Comparison of ENCODE assay signal across 25 cellular contexts in the genomic region with DNA sequence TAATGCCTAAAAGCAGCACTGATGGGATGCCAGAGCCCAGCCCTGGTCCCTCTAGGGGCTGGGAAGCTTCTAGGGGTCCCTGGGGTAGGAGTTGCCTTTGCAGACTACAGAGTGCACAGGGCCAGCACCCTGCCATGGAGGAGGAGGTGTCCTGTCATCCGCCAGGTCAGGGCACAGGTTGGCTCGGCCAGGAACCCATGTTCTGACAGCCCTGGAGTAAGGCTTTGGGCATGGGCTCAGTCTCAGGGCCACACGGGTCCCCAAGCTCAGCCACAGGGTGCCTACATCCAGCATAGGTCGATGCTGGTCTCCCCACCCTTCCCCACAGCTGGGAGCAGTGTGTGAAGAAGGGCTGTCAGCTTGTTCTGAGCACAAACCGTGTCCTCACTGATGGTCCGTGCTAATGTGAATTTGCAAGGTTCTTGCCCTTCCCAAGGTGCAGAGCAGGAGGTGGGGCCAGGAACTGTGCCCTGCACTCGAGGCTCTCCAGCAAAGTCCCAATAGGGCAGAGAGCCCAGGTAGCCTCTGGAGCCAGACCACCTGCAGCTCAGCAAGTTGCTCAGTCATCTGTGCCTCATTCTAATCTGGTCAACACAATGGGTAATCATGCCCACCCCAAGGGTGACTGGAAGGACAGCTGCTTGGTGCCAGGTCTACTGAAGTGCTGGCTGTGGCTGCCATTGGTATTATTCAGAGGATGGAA.
DNase-seq lines count a peak whose midpoint lies in the region; ATAC-seq and TF ChIP-seq lines count a peak whose summit lies in the region.
"Had no signal": no experiment of that assay in that cellular context is flagged by ENCODE, and none has a peak within 500 bp of the region (broad histone marks: within the 10 kb centered on the region; RNA-seq: fewer than 3 reads in every experiment).

No MANE protein-coding gene starts in this region.

- H3K9me3 ChIP-seq in right cardiac atrium (ENCODE audit: control insufficient read depth, low read length): no peaks in the 10 kb centered on the region
- H3K9me3 ChIP-seq in mucosa of descending colon: no peaks in the 10 kb centered on the region
- H3K9me3 ChIP-seq in aorta (ENCODE audit: control insufficient read depth, low read length): no peaks in the 10 kb centered on the region
- H3K9me3 ChIP-seq: BLaER1 treated with 17β-estradiol and CSF1 and Interleukin-3, amounts not matched to agents 10 nM and 100 nM; breast epithelium; Caco-2; esophagus muscularis mucosa; MG63; SK-N-SH had no signal

- no peaks in the 10 kb centered on the region for H3K36me3 Mint-ChIP-seq in chondrocyte (ENCODE audit: low read depth)
- H3K36me3 Mint-ChIP-seq: naive thymus-derived CD4-positive, alpha-beta T cell had no signal

- no peak overlapping the region for H3K4me3 ChIP-seq in right cardiac atrium (ENCODE audit: low read length)
- H3K4me3 ChIP-seq in mucosa of descending colon: no peak overlapping the region
- no peak overlapping the region for H3K4me3 ChIP-seq in aorta (ENCODE audit: low read length in 2 of 2)
- H3K4me3 ChIP-seq: BLaER1 treated with 17β-estradiol and CSF1 and Interleukin-3, amounts not matched to agents 10 nM and 100 nM; breast epithelium; esophagus muscularis mucosa; MG63 had no signal

- no peak overlapping the region for H3K27ac Mint-ChIP-seq in chondrocyte (ENCODE audit: unreplicated experiment)
- H3K27ac Mint-ChIP-seq: activated CD8-positive, alpha-beta T cell treated with anti-CD3 and anti-CD28 coated beads for 36 hours; naive thymus-derived CD4-positive, alpha-beta T cell; stimulated activated effector memory CD8-positive, alpha-beta T cell treated with anti-CD3 and anti-CD28 coated beads, Interleukin-12 subunit alpha, Interleukin-12 subunit beta, amount 100 ng/mL, for 72 hours; T-helper 1 cell treated with Interleukin-12 subunit alpha and Interleukin-12 subunit beta and Interleukin-4 antibody, amounts not matched to agents 30 μg/mL and 1 μg/mL, for 36 hours had no signal

- no peaks in the 10 kb centered on the region for H3K4me1 ChIP-seq in right cardiac atrium (ENCODE audit: control insufficient read depth, insufficient read depth, low read length)
- H3K4me1 ChIP-seq in mucosa of descending colon (ENCODE audit: low read depth): peaks cover 4% of the 10 kb centered on the region
- no peaks in the 10 kb centered on the region for H3K4me1 ChIP-seq in aorta (ENCODE audit: control insufficient read depth in 1 of 2, insufficient read depth in 2 of 2, low read length in 2 of 2)
- H3K4me1 ChIP-seq: breast epithelium had no signal

- ATAC-seq in right cardiac atrium: no peak
- ATAC-seq in left cardiac atrium: no peak
- ATAC-seq in mucosa of descending colon: no peak
- ATAC-seq in aorta (ENCODE audit: low FRiP score): no peak
- no peak for ATAC-seq in GM19395 (IDR thresholded peaks at IDR 0.05; ENCODE audit: unreplicated experiment)
- ATAC-seq: activated CD8-positive, alpha-beta T cell treated with anti-CD3 and anti-CD28 coated beads for 36 hours; naive thymus-derived CD4-positive, alpha-beta T cell; stimulated activated effector memory CD8-positive, alpha-beta T cell treated with anti-CD3 and anti-CD28 coated beads, Interleukin-12 subunit alpha, Interleukin-12 subunit beta, amount 100 ng/mL, for 72 hours had no signal

- peaks cover 22% of the 10 kb centered on the region for H3K4me1 Mint-ChIP-seq in chondrocyte (ENCODE audit: low read depth)

- H3K36me3 ChIP-seq in mucosa of descending colon (ENCODE audit: low read depth) (no peaks in the 10 kb centered on the region), aorta (ENCODE audit: control insufficient read depth in 1 of 2, insufficient read depth in 2 of 2, low read length in 1 of 2) (no peaks in the 10 kb centered on the region)
- H3K36me3 ChIP-seq: BLaER1 treated with 17β-estradiol and CSF1 and Interleukin-3, amounts not matched to agents 10 nM and 100 nM; breast epithelium; esophagus muscularis mucosa; MG63 had no signal

- no peaks in the 10 kb centered on the region for H3K27me3 Mint-ChIP-seq in chondrocyte (ENCODE audit: low read depth)
- H3K27me3 Mint-ChIP-seq: activated CD8-positive, alpha-beta T cell treated with anti-CD3 and anti-CD28 coated beads for 36 hours; naive thymus-derived CD4-positive, alpha-beta T cell had no signal

- intact Hi-C loops in right cardiac atrium (cut with DNase I): no loop called here
- intact Hi-C loops in left cardiac atrium (cut with DNase I): no loop called here
- intact Hi-C loops in mucosa of descending colon (cut with DNase I, micrococcal nuclease): no loop called here
- intact Hi-C loops in aorta (cut with DNase I): no loop called here

- no peak overlapping the region for H3K27ac ChIP-seq in right cardiac atrium (ENCODE audit: low read length)
- no peak overlapping the region for H3K27ac ChIP-seq in aorta (ENCODE audit: low read depth in 1 of 2, low read length in 2 of 2)
- H3K27ac ChIP-seq: BLaER1 treated with 17β-estradiol and CSF1 and Interleukin-3, amounts not matched to agents 10 nM and 100 nM; breast epithelium; esophagus muscularis mucosa had no signal

- no peaks in the 10 kb centered on the region for H3K9me3 Mint-ChIP-seq in chondrocyte (ENCODE audit: low read depth)
- H3K9me3 Mint-ChIP-seq: activated CD8-positive, alpha-beta T cell treated with anti-CD3 and anti-CD28 coated beads for 36 hours; naive thymus-derived CD4-positive, alpha-beta T cell; stimulated activated effector memory CD8-positive, alpha-beta T cell treated with anti-CD3 and anti-CD28 coated beads, Interleukin-12 subunit alpha, Interleukin-12 subunit beta, amount 100 ng/mL, for 72 hours; T-helper 1 cell treated with Interleukin-12 subunit alpha and Interleukin-12 subunit beta and Interleukin-4 antibody, amounts not matched to agents 30 μg/mL and 1 μg/mL, for 36 hours had no signal

- H3K27me3 ChIP-seq in right cardiac atrium (ENCODE audit: control insufficient read depth, insufficient read depth) (no peaks in the 10 kb centered on the region), aorta (ENCODE audit: control insufficient read depth in 1 of 2, insufficient read depth in 2 of 2, low read length in 1 of 2) (no peaks in the 10 kb centered on the region)
- H3K27me3 ChIP-seq: BLaER1 treated with 17β-estradiol and CSF1 and Interleukin-3, amounts not matched to agents 10 nM and 100 nM; breast epithelium; esophagus muscularis mucosa; MG63 had no signal

- DNase-seq in right cardiac atrium: peak in 2 of 3 donors; percentile 26 to 43
- DNase-seq in left cardiac atrium: no peak
- DNase-seq in chondrocyte (ENCODE audit: low spot score): peak; percentile 92
- DNase-seq in mucosa of descending colon: peak in 2 of 3 donors; percentile 11 to 39
- DNase-seq in aorta: peak; percentile 30 to 47
- DNase-seq in NCI-H2029 (lab: John Stamatoyannopoulos, UW): no peak
- DNase-seq: activated CD8-positive, alpha-beta T cell treated with anti-CD3 and anti-CD28 coated beads for 36 hours; activated naive CD4-positive, alpha-beta T cell; amniotic stem cell; foreskin melanocyte; KBM-7; MG63; naive thymus-derived CD4-positive, alpha-beta T cell; NCI-H2081; NCI-H774; retina; SK-N-SH; stimulated activated CD4-positive, alpha-beta T cell treated with anti-CD3 and anti-CD28 coated beads, Interleukin-4, amount 100 ng/mL, for 24 hours had no signal

- TF ChIP-seq CTCF in chondrocyte (IDR thresholded peaks at IDR 0.05) (no peak), mucosa of descending colon (IDR thresholded peaks at IDR 0.05) (no peak)

- WGBS in right cardiac atrium: 85% methylated on average over 7 of the region's 7 CpGs
- 82 to 86% methylated on average over 7 of the region's 7 CpGs for WGBS in aorta, 2 donors

- H3K4me3 Mint-ChIP-seq in chondrocyte (ENCODE audit: unreplicated experiment): no peak overlapping the region
- H3K4me3 Mint-ChIP-seq: activated CD8-positive, alpha-beta T cell treated with anti-CD3 and anti-CD28 coated beads for 36 hours; naive thymus-derived CD4-positive, alpha-beta T cell; stimulated activated effector memory CD8-positive, alpha-beta T cell treated with anti-CD3 and anti-CD28 coated beads, Interleukin-12 subunit alpha, Interleukin-12 subunit beta, amount 100 ng/mL, for 72 hours; T-helper 1 cell treated with Interleukin-12 subunit alpha and Interleukin-12 subunit beta and Interleukin-4 antibody, amounts not matched to agents 30 μg/mL and 1 μg/mL, for 36 hours had no signal

Comparison
In these comparisons a context has a peak if more than half of its experiments do, and no peak if none do; other contexts are left out.
1. DNase-seq: peak in right cardiac atrium (2 of 3), chondrocyte (single experiment), mucosa of descending colon (2 of 3) and aorta (2 of 2); none in left cardiac atrium (single experiment) and NCI-H2029 (single experiment).